Comparison of ENCODE assay signal across 11 cellular contexts in the genomic region with DNA sequence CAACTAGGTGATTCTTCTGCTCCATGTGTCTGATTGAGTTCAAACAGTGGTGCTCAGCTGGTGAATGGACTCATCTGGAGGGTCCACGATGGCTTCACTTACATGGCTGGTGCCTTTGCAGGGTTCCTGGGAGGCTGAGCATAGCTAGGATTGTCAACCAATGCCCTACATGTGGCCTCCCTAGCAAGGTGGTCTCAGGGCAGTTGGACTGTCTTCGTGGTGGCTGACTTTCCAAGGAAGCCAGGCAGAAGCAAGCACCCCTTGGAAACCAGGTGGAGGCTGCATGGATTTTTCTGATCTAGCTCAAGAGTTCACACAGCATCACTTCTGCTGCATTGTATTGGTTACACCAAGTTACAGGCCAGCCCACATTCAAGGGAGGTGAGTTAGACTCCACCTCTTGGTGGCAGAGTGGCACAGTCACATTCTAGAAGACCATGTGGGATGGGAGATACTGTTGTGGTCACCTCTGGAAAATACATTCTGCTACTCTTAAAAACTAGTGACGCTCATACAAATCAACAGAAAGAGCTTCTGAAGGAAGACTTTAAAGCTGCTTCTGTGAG. TPM values are rescaled to one million over a fixed set of nuclear protein-coding genes. Genes with fewer than 3 reads are reported as not detected.
DNase-seq lines count a peak whose midpoint lies in the region; ATAC-seq lines count a peak whose summit lies in the region.
"Had no signal": no experiment of that assay in that cellular context is flagged by ENCODE, and none has a peak within 500 bp of the region (broad histone marks: within the 10 kb centered on the region; RNA-seq: fewer than 3 reads in every experiment).

No MANE protein-coding gene starts in this region.

- DNase-seq in activated CD4-positive, CD25-positive, alpha-beta regulatory T cell treated with anti-CD3 and anti-CD28 coated beads, Interleukin-2, amount 50 U/mL, for 72 hours, result no peak
- no peak for DNase-seq in activated T-helper 2 cell treated with anti-CD3 and anti-CD28 coated beads, Interferon-gamma antibody, Interleukin-2, Interleukin-4, amounts not matched to agents 10 μg/mL and 5 μg/mL and 100 μg/mL, durations not matched to agents 14 hours and 24 hours and 36 hours (ENCODE audit: low spot score)
- DNase-seq in stimulated activated CD4-positive, alpha-beta T cell treated with anti-CD3 and anti-CD28 coated beads, Interleukin-4, amount 100 ng/mL, for 24 hours, result peak; percentile 63
- DNase-seq in Right ventricle myocardium superior (no peak), HPDE6-E6E7 (ENCODE audit: extremely low spot score) (no peak)
- no peak for DNase-seq in effector CD8-positive, alpha-beta T cell (lab: John Stamatoyannopoulos, UW)
- DNase-seq: NCI-H2107 had no signal

- peaks cover 26% of the 10 kb centered on the region for H3K4me1 Mint-ChIP-seq in activated T-helper 2 cell treated with anti-CD3 and anti-CD28 coated beads, Interferon-gamma antibody, Interleukin-2, Interleukin-4, amounts not matched to agents 10 μg/mL and 5 μg/mL and 100 μg/mL, durations not matched to agents 14 hours and 24 hours and 36 hours (ENCODE audit: low read depth)

- H3K4me3 Mint-ChIP-seq in activated T-helper 2 cell treated with anti-CD3 and anti-CD28 coated beads, Interferon-gamma antibody, Interleukin-2, Interleukin-4, amounts not matched to agents 10 μg/mL and 5 μg/mL and 100 μg/mL, durations not matched to agents 14 hours and 24 hours and 36 hours (ENCODE audit: low read depth), result no peak overlapping the region
- H3K4me3 Mint-ChIP-seq: dendritic cell treated with granulocyte-macrophage colony-stimulating factor and Interleukin-4, amounts not matched to agents 40 ng/mL and 50 ng/mL, for 4 days had no signal

- no peaks in the 10 kb centered on the region for H3K27me3 Mint-ChIP-seq in activated T-helper 2 cell treated with anti-CD3 and anti-CD28 coated beads, Interferon-gamma antibody, Interleukin-2, Interleukin-4, amounts not matched to agents 10 μg/mL and 5 μg/mL and 100 μg/mL, durations not matched to agents 14 hours and 24 hours and 36 hours (ENCODE audit: low read depth)
- H3K27me3 Mint-ChIP-seq: dendritic cell treated with granulocyte-macrophage colony-stimulating factor and Interleukin-4, amounts not matched to agents 40 ng/mL and 50 ng/mL, for 4 days had no signal

- H3K36me3 Mint-ChIP-seq in activated T-helper 2 cell treated with anti-CD3 and anti-CD28 coated beads, Interferon-gamma antibody, Interleukin-2, Interleukin-4, amounts not matched to agents 10 μg/mL and 5 μg/mL and 100 μg/mL, durations not matched to agents 14 hours and 24 hours and 36 hours (ENCODE audit: low read depth), result no peaks in the 10 kb centered on the region

- intact Hi-C loops in activated T-helper 2 cell treated with anti-CD3 and anti-CD28 coated beads, Interferon-gamma antibody, Interleukin-2, Interleukin-4, amounts not matched to agents 10 μg/mL and 5 μg/mL and 100 μg/mL, durations not matched to agents 14 hours and 24 hours and 36 hours (cut with micrococcal nuclease), result loop anchor here (1.0 to 5.0 kb wide), 5 partner anchors 64 to 236 kb away; no protein-coding TSS in a partner anchor
- intact Hi-C loops in Right ventricle myocardium superior (cut with DNase I), result no loop called here

- H3K9me3 Mint-ChIP-seq in activated T-helper 2 cell treated with anti-CD3 and anti-CD28 coated beads, Interferon-gamma antibody, Interleukin-2, Interleukin-4, amounts not matched to agents 10 μg/mL and 5 μg/mL and 100 μg/mL, durations not matched to agents 14 hours and 24 hours and 36 hours, result no peaks in the 10 kb centered on the region
- H3K9me3 Mint-ChIP-seq: dendritic cell treated with granulocyte-macrophage colony-stimulating factor and Interleukin-4, amounts not matched to agents 40 ng/mL and 50 ng/mL, for 4 days had no signal

- ATAC-seq in activated CD4-positive, CD25-positive, alpha-beta regulatory T cell treated with anti-CD3 and anti-CD28 coated beads, Interleukin-2, amount 50 U/mL, for 24 hours, result peak; percentile 39 to 50
- ATAC-seq in HG03442 (IDR thresholded peaks at IDR 0.05; ENCODE audit: unreplicated experiment) (peak; percentile 44), Right ventricle myocardium superior (ENCODE audit: poor library complexity) (no peak)
- ATAC-seq: Right ventricle myocardium inferior had no signal

- H3K27ac Mint-ChIP-seq in activated T-helper 2 cell treated with anti-CD3 and anti-CD28 coated beads, Interferon-gamma antibody, Interleukin-2, Interleukin-4, amounts not matched to agents 10 μg/mL and 5 μg/mL and 100 μg/mL, durations not matched to agents 14 hours and 24 hours and 36 hours, result peak overlapping the region; percentile 68
- H3K27ac Mint-ChIP-seq: dendritic cell treated with granulocyte-macrophage colony-stimulating factor and Interleukin-4, amounts not matched to agents 40 ng/mL and 50 ng/mL, for 4 days had no signal

RNA-seq across cellular contexts. Expression of a gene that starts 6.9 kb away (rescaled TPM):
- 0.97 and 1.8 TPM in 2 replicates for total RNA-seq in activated T-helper 2 cell treated with anti-CD3 and anti-CD28 coated beads, Interferon-gamma antibody, Interleukin-2, Interleukin-4, amounts not matched to agents 10 μg/mL and 5 μg/mL and 100 μg/mL, durations not matched to agents 14 hours and 24 hours and 36 hours
- total RNA-seq in Right ventricle myocardium superior, result 1.4 TPM
